14 cellular contexts compared by ENCODE assay signal in the genomic region with DNA sequence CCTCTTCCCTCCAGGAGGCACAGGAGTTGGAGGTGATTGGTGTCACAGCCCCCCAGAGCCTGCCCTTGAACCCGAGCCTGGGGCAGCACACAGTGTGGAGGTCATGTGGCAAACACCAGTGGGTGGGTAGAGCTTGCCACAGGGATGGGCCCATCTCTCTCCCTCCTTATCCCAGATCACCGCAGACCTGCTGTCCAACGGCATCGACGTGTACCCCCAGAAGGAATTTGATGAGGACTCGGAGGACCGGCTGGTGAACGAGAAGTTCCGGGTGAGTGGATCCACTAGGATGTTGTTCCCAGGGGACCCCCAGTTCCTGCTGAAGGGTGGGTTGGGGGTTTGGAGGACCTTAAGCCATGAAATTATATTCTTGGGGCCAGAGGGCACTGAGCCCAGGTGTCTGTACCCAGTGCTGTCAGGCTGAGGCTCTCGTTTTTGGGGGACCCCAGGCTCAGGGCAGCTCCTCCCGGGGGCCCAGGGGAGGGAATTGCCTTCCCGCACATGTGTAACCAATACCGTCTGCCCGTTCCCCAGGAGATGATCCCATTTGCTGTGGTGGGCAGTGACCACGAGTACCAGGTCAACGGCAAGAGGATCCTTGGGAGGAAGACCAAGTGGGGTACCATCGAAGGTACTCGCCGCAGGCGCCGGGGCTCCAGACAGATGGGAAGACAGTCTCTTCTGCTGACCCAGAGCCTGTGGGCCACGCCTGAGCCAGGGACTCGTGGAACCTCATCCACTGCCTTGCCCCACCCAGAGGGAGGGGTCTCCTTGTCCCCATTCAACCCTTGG.
DNase-seq lines count a peak whose midpoint lies in the region; ATAC-seq, FAIRE-seq and TF ChIP-seq lines count a peak whose summit lies in the region.
"Had no signal": no experiment of that assay in that cellular context is flagged by ENCODE, and none has a peak within 500 bp of the region (broad histone marks: within the 10 kb centered on the region; RNA-seq: fewer than 3 reads in every experiment).

No MANE protein-coding gene starts in this region.

- peaks cover 47% of the 10 kb centered on the region for H3K36me3 Mint-ChIP-seq in T-helper 2 cell treated with Interferon-gamma antibody and Interleukin-4, amounts not matched to agents 5 μg/mL and 100 μg/mL, for 36 hours (ENCODE audit: low read depth)

- no peak for DNase-seq in T-helper 2 cell treated with Interferon-gamma antibody and Interleukin-4, amounts not matched to agents 5 μg/mL and 100 μg/mL, for 36 hours (ENCODE audit: low spot score)
- DNase-seq in T-helper 2 cell (no peak), H7 (peak; percentile 44), bronchial epithelial cell (ENCODE audit: low read depth) (no peak), middle frontal gyrus (ENCODE audit: extremely low spot score, low spot score) (no peak)
- DNase-seq in stimulated activated CD4-positive, alpha-beta T cell treated with anti-CD3 and anti-CD28 coated beads, Interleukin-12 subunit alpha, Interleukin-12 subunit beta, amount 100 ng/mL, for 4 hours, result no peak
- DNase-seq: foreskin fibroblast; NK-92 treated with Interleukin-12 subunit alpha and Interleukin-12 subunit beta, amount 100 ng/mL, for 24 hours; SW 1271; trophoblast cell had no signal

- H3K4me3 Mint-ChIP-seq in T-helper 2 cell treated with Interferon-gamma antibody and Interleukin-4, amounts not matched to agents 5 μg/mL and 100 μg/mL, for 36 hours, result no peak overlapping the region
- H3K4me3 Mint-ChIP-seq: nephron had no signal

- H3K9me3 Mint-ChIP-seq in T-helper 2 cell treated with Interferon-gamma antibody and Interleukin-4, amounts not matched to agents 5 μg/mL and 100 μg/mL, for 36 hours, result no peaks in the 10 kb centered on the region
- H3K9me3 Mint-ChIP-seq: nephron had no signal

- peak; percentile 7 for FAIRE-seq in bronchial epithelial cell (lab: Jason Lieb, UNC)

- H3K27ac Mint-ChIP-seq in T-helper 2 cell treated with Interferon-gamma antibody and Interleukin-4, amounts not matched to agents 5 μg/mL and 100 μg/mL, for 36 hours, result peak overlapping the region; percentile 55

- H3K4me3 ChIP-seq in H7 (ENCODE audit: insufficient read depth, low read depth, low read length) (no peak overlapping the region), bronchial epithelial cell (ENCODE audit: low read depth, low read length) (no peak overlapping the region), neutrophil (ENCODE audit: low read depth in 1 of 2, low read length in 1 of 2) (no peak overlapping the region)

- H3K4me1 ChIP-seq in neutrophil (ENCODE audit: control insufficient read depth in 1 of 2, insufficient read depth in 1 of 2, low read depth in 1 of 2, low read length in 1 of 2), result peaks cover 17 to 22% of the 10 kb centered on the region in 2 experiments

- no peak for ATAC-seq in GM19452 (IDR thresholded peaks at IDR 0.05; ENCODE audit: unreplicated experiment)

- H3K27ac ChIP-seq in neutrophil, result peak overlapping the region; percentile 70
- H3K27ac ChIP-seq: 22Rv1 had no signal

- TF ChIP-seq CTCF in bronchial epithelial cell (IDR thresholded peaks at IDR 0.05; ENCODE audit: insufficient read depth, low read length, severe bottlenecking) (no peak), neutrophil (IDR thresholded peaks at IDR 0.05) (no peak)

- H3K9me3 ChIP-seq in neutrophil, result no peaks in the 10 kb centered on the region

- no peaks in the 10 kb centered on the region for H3K27me3 ChIP-seq in H7 (ENCODE audit: control insufficient read depth, insufficient read depth, low read length)
- H3K27me3 ChIP-seq in bronchial epithelial cell (ENCODE audit: control insufficient read depth, insufficient read depth, low read length), result no peaks in the 10 kb centered on the region
- no peaks in the 10 kb centered on the region for H3K27me3 ChIP-seq in neutrophil

- H3K4me1 Mint-ChIP-seq in T-helper 2 cell treated with Interferon-gamma antibody and Interleukin-4, amounts not matched to agents 5 μg/mL and 100 μg/mL, for 36 hours (ENCODE audit: low read depth), result peaks cover 9% of the 10 kb centered on the region

- peaks cover 15% of the 10 kb centered on the region for H3K36me3 ChIP-seq in H7 (replicated peaks; ENCODE audit: control insufficient read depth, insufficient read depth, low read length)
- H3K36me3 ChIP-seq in bronchial epithelial cell (ENCODE audit: control insufficient read depth, insufficient read depth, low read length), result peaks cover 67% of the 10 kb centered on the region
- peaks cover 87% of the 10 kb centered on the region for H3K36me3 ChIP-seq in neutrophil

- no peaks in the 10 kb centered on the region for H3K27me3 Mint-ChIP-seq in T-helper 2 cell treated with Interferon-gamma antibody and Interleukin-4, amounts not matched to agents 5 μg/mL and 100 μg/mL, for 36 hours (ENCODE audit: low read depth)
